In genomic region chr6:160108077-160108476, GRCh38 we compare ENCODE assay signal across 12 cellular contexts. TPM values are rescaled to one million over a fixed set of nuclear protein-coding genes. Genes with fewer than 3 reads are reported as not detected.
"Had no signal": no experiment of that assay in that cellular context is flagged by ENCODE, and none has a peak within 500 bp of the region (broad histone marks: within the 10 kb centered on the region; RNA-seq: fewer than 3 reads in every experiment).

No MANE protein-coding gene starts in this region.

- H3K4me3 Mint-ChIP-seq: activated naive CD4-positive, alpha-beta T cell treated with anti-CD3 and anti-CD28 coated beads, Interleukin-2, amount 50 U/mL, for 24 hours had no signal

- ATAC-seq: esophagus mucosa; stimulated activated naive CD8-positive, alpha-beta T cell treated with anti-CD3 and anti-CD28 coated beads, Interleukin-15, Interleukin-2, amounts not matched to agents 100 U/mL and 50 U/mL, for 24 hours had no signal

- H3K27me3 Mint-ChIP-seq: activated naive CD4-positive, alpha-beta T cell treated with anti-CD3 and anti-CD28 coated beads, Interleukin-2, amount 50 U/mL, for 24 hours had no signal

- DNase-seq: activated CD4-positive, alpha-beta T cell treated with anti-CD3 and anti-CD28 coated beads for 4 hours; activated effector memory CD4-positive, alpha-beta T cell treated with Interleukin-2 at 50 U/mL for 16 hours; nucleus accumbens; stimulated activated CD4-positive, alpha-beta T cell treated with anti-CD3 and anti-CD28 coated beads, Interleukin-4, amount 100 ng/mL, for 4 hours; stimulated activated CD8-positive, alpha-beta memory T cell treated with anti-CD3 and anti-CD28 coated beads, Interleukin-4, amount 100 ng/mL, for 48 hours; stimulated activated naive CD8-positive, alpha-beta T cell treated with anti-CD3 and anti-CD28 coated beads, Interleukin-15, Interleukin-2, amounts not matched to agents 100 U/mL and 50 U/mL, for 24 hours; upper lobe of left lung; WERI-Rb-1 had no signal

- H3K9me3 Mint-ChIP-seq: activated naive CD4-positive, alpha-beta T cell treated with anti-CD3 and anti-CD28 coated beads, Interleukin-2, amount 50 U/mL, for 24 hours had no signal

RNA-seq across cellular contexts. Expression of gene SLC22A1, which starts 13.5 kb away (rescaled TPM):
- total RNA-seq: lung microvascular endothelial cell, temporal lobe had no signal
